30 cellular contexts compared by ENCODE assay signal in genomic region chr2:74857215-74857614, GRCh38.
"Had no signal": no experiment of that assay in that cellular context is flagged by ENCODE, and none has a peak within 500 bp of the region (broad histone marks: within the 10 kb centered on the region; RNA-seq: fewer than 3 reads in every experiment).

No MANE protein-coding gene starts in this region.

- ATAC-seq: activated CD8-positive, alpha-beta T cell treated with anti-CD3 and anti-CD28 coated beads, Interleukin-2, amount 10 ng/mL, durations not matched to agents 7 days and 5 days; activated naive CD4-positive, alpha-beta T cell treated with anti-CD3 and anti-CD28 coated beads, Interleukin-2, amount 50 U/mL, for 72 hours; activated naive CD8-positive, alpha-beta T cell treated with anti-CD3 and anti-CD28 coated beads, Interleukin-2, amount 50 U/mL, for 24 hours; Panc1; Right ventricle myocardium inferior had no signal

- H3K9me3 Mint-ChIP-seq: activated naive CD4-positive, alpha-beta T cell treated with anti-CD3 and anti-CD28 coated beads, Interleukin-2, amount 50 U/mL, for 72 hours; activated naive CD8-positive, alpha-beta T cell treated with anti-CD3 and anti-CD28 coated beads, Interleukin-2, amount 50 U/mL, for 24 hours; activated T-cell treated with anti-CD3 and anti-CD28 coated beads, Interleukin-2, amount 50 U/mL, for 24 hours; activated T-helper 1 cell treated with anti-CD3 and anti-CD28 coated beads, Interleukin-12 subunit alpha, Interleukin-12 subunit beta, Interleukin-2, Interleukin-4 antibody, amounts not matched to agents 30 ng/mL and 10 ng/mL and 1 ng/mL, durations not matched to agents 14 hours and 24 hours and 36 hours; brain had no signal

- H3K9ac ChIP-seq: SK-N-SH had no signal

- DNase-seq: activated CD4-positive, alpha-beta T cell treated with anti-CD3 and anti-CD28 coated beads for 48 hours; activated CD4-positive, alpha-beta T cell treated with anti-CD3 and anti-CD28 coated beads, Interleukin-2, amount 50 U/mL, for 4 hours; activated CD4-positive, CD25-positive, alpha-beta regulatory T cell treated with anti-CD3 and anti-CD28 coated beads, Interleukin-2, amount 50 U/mL, for 72 hours; activated CD8-positive, alpha-beta memory T cell treated with anti-CD3 and anti-CD28 coated beads, Interleukin-2, amount 50 U/mL, for 48 hours; activated CD8-positive, alpha-beta T cell treated with anti-CD3 and anti-CD28 coated beads, Interleukin-2, amount 10 ng/mL, durations not matched to agents 7 days and 5 days; activated effector memory CD4-positive, alpha-beta T cell treated with Interleukin-2 at 50 U/mL for 16 hours; activated naive CD4-positive, alpha-beta T cell; activated naive CD8-positive, alpha-beta T cell treated with anti-CD3 and anti-CD28 coated beads, Interleukin-2, amount 50 U/mL, for 24 hours; activated T-cell treated with anti-CD3 and anti-CD28 coated beads, Interleukin-2, amount 50 U/mL, for 24 hours; amniotic stem cell; Karpas-422; MM.1S; NCI-H1105; NCI-H1436; NCI-H1694 treated with DMSO at 0.1 percent for 48 hours; NCI-H2029 treated with DMSO at 0.1 percent for 48 hours; NCI-H510A treated with DMSO at 0.1 percent for 48 hours; NCI-H69; NK-92 treated with Interleukin-12 subunit alpha and Interleukin-12 subunit beta, amount 100 ng/mL, for 24 hours; OCI-M1; RPMI8226; SJCRH30; SK-N-SH; SW 1271 had no signal

- H3K27ac ChIP-seq: SJCRH30 had no signal

- H3K4me3 Mint-ChIP-seq: activated CD8-positive, alpha-beta T cell treated with anti-CD3 and anti-CD28 coated beads, Interleukin-2, amount 10 ng/mL, durations not matched to agents 7 days and 5 days; activated naive CD8-positive, alpha-beta T cell treated with anti-CD3 and anti-CD28 coated beads, Interleukin-2, amount 50 U/mL, for 24 hours; activated T-cell treated with anti-CD3 and anti-CD28 coated beads, Interleukin-2, amount 50 U/mL, for 24 hours; activated T-helper 1 cell treated with anti-CD3 and anti-CD28 coated beads, Interleukin-12 subunit alpha, Interleukin-12 subunit beta, Interleukin-2, Interleukin-4 antibody, amounts not matched to agents 30 ng/mL and 10 ng/mL and 1 ng/mL, durations not matched to agents 14 hours and 24 hours and 36 hours; brain had no signal

- H3K27me3 Mint-ChIP-seq: activated naive CD8-positive, alpha-beta T cell treated with anti-CD3 and anti-CD28 coated beads, Interleukin-2, amount 50 U/mL, for 24 hours; activated T-cell treated with anti-CD3 and anti-CD28 coated beads, Interleukin-2, amount 50 U/mL, for 24 hours; brain had no signal

- H3K4me3 ChIP-seq: SJCRH30 had no signal

- H3K9me2 ChIP-seq: SK-N-SH had no signal

- H3K27me3 ChIP-seq: SJCRH30 had no signal

- H3K4me1 ChIP-seq: SJCRH30 had no signal

- H3K9me3 ChIP-seq: SJCRH30, SK-N-SH had no signal

- FAIRE-seq: astrocyte had no signal

- H3K4me2 ChIP-seq: SK-N-SH had no signal

- H3K27ac Mint-ChIP-seq: activated CD8-positive, alpha-beta T cell treated with anti-CD3 and anti-CD28 coated beads, Interleukin-2, amount 10 ng/mL, durations not matched to agents 7 days and 5 days; activated naive CD8-positive, alpha-beta T cell treated with anti-CD3 and anti-CD28 coated beads, Interleukin-2, amount 50 U/mL, for 24 hours; activated T-cell treated with anti-CD3 and anti-CD28 coated beads, Interleukin-2, amount 50 U/mL, for 24 hours; activated T-helper 1 cell treated with anti-CD3 and anti-CD28 coated beads, Interleukin-12 subunit alpha, Interleukin-12 subunit beta, Interleukin-2, Interleukin-4 antibody, amounts not matched to agents 30 ng/mL and 10 ng/mL and 1 ng/mL, durations not matched to agents 14 hours and 24 hours and 36 hours had no signal
